In the genomic region with DNA sequence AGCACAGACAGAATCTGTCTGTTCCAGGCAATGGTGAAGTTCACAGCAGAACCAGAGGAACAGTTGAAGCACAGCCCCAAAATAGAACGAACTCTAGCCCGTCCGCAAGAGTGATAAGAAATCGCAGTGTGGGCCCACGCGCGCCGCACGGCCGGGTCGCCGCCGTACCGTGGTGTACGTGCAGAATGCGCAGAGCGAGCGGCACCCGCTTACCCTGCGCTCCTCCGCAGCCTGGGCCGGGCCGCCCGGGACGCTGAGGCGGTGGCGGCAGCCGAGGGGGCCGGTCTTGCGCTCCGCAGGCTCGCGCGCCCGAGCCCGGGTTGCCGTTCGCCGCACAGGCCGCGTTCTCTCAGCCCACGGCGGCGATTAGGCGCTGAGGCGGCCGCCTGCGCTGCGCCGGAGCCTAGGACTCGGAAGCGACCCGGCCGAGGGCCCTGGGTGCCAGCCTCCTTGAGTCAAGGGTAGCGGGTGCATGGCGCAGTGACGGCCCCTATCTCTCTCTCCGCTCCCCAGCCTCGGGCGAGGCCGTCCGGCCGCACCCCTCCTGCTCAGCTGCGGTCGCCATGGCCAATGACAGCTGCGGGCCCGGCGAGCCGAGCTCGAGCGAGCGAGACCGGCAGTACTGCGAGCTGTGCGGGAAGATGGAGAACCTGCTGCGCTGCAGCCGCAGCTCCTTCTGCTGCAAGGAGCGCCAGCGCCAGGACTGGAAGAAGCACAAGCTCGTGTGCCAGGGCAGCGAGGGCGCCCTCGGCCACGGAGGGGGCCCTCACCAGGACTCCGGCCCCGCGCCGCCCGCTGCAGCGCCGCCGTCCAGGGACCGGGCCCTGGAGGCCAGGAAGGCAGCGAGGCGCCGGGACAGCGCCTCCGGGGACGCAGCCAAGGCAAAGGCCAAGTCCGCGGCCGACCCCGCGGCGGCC, we compare ENCODE assay signal across 1 cellular context.
A peak's percentile ranks its signal among the peaks of the same experiment; 100 is the strongest.
TF ChIP-seq lines count a peak whose summit lies in the region.

No MANE protein-coding gene starts in this region.

TF ChIP-seq in HEK293, 187 proteins besides CTCF, POLR2A, EP300 and RAD21 (continued from another document):
- TF ChIP-seq ZNF830 (tag by site-specific recombination; IDR thresholded peaks at IDR 0.05; ENCODE audit: low read depth), result no peak
- TF ChIP-seq, protein P1, sequence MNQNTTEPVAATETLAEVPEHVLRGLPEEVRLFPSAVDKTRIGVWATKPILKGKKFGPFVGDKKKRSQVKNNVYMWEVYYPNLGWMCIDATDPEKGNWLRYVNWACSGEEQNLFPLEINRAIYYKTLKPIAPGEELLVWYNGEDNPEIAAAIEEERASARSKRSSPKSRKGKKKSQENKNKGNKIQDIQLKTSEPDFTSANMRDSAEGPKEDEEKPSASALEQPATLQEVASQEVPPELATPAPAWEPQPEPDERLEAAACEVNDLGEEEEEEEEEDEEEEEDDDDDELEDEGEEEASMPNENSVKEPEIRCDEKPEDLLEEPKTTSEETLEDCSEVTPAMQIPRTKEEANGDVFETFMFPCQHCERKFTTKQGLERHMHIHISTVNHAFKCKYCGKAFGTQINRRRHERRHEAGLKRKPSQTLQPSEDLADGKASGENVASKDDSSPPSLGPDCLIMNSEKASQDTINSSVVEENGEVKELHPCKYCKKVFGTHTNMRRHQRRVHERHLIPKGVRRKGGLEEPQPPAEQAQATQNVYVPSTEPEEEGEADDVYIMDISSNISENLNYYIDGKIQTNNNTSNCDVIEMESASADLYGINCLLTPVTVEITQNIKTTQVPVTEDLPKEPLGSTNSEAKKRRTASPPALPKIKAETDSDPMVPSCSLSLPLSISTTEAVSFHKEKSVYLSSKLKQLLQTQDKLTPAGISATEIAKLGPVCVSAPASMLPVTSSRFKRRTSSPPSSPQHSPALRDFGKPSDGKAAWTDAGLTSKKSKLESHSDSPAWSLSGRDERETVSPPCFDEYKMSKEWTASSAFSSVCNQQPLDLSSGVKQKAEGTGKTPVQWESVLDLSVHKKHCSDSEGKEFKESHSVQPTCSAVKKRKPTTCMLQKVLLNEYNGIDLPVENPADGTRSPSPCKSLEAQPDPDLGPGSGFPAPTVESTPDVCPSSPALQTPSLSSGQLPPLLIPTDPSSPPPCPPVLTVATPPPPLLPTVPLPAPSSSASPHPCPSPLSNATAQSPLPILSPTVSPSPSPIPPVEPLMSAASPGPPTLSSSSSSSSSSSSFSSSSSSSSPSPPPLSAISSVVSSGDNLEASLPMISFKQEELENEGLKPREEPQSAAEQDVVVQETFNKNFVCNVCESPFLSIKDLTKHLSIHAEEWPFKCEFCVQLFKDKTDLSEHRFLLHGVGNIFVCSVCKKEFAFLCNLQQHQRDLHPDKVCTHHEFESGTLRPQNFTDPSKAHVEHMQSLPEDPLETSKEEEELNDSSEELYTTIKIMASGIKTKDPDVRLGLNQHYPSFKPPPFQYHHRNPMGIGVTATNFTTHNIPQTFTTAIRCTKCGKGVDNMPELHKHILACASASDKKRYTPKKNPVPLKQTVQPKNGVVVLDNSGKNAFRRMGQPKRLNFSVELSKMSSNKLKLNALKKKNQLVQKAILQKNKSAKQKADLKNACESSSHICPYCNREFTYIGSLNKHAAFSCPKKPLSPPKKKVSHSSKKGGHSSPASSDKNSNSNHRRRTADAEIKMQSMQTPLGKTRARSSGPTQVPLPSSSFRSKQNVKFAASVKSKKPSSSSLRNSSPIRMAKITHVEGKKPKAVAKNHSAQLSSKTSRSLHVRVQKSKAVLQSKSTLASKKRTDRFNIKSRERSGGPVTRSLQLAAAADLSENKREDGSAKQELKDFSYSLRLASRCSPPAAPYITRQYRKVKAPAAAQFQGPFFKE (tag by site-specific recombination; IDR thresholded peaks at IDR 0.05; ENCODE audit: borderline replicate concordance), result no peak
- peak; percentile 86 for TF ChIP-seq ZFP69B (tag by site-specific recombination; IDR thresholded peaks at IDR 0.05)
- TF ChIP-seq, protein P2, sequence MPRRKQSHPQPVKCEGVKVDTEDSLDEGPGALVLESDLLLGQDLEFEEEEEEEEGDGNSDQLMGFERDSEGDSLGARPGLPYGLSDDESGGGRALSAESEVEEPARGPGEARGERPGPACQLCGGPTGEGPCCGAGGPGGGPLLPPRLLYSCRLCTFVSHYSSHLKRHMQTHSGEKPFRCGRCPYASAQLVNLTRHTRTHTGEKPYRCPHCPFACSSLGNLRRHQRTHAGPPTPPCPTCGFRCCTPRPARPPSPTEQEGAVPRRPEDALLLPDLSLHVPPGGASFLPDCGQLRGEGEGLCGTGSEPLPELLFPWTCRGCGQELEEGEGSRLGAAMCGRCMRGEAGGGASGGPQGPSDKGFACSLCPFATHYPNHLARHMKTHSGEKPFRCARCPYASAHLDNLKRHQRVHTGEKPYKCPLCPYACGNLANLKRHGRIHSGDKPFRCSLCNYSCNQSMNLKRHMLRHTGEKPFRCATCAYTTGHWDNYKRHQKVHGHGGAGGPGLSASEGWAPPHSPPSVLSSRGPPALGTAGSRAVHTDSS (tag by site-specific recombination; IDR thresholded peaks at IDR 0.05), result no peak
- no peak for TF ChIP-seq ZNF529 (tag by site-specific recombination; IDR thresholded peaks at IDR 0.05; ENCODE audit: insufficient replicate concordance)
- TF ChIP-seq, protein P3, sequence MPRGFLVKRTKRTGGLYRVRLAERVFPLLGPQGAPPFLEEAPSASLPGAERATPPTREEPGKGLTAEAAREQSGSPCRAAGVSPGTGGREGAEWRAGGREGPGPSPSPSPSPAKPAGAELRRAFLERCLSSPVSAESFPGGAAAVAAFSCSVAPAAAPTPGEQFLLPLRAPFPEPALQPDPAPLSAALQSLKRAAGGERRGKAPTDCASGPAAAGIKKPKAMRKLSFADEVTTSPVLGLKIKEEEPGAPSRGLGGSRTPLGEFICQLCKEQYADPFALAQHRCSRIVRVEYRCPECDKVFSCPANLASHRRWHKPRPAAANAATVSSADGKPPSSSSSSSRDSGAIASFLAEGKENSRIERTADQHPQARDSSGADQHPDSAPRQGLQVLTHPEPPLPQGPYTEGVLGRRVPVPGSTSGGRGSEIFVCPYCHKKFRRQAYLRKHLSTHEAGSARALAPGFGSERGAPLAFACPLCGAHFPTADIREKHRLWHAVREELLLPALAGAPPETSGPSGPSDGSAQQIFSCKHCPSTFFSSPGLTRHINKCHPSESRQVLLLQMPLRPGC (tag by site-specific recombination; IDR thresholded peaks at IDR 0.05), result no peak
- TF ChIP-seq ZNF121 (tag by site-specific recombination; IDR thresholded peaks at IDR 0.05), result peak; percentile 56; the same call in 1 of the 2 replicates
- TF ChIP-seq ZNF24 (tag by site-specific recombination; IDR thresholded peaks at IDR 0.05), result no peak
- TF ChIP-seq, protein P4, sequence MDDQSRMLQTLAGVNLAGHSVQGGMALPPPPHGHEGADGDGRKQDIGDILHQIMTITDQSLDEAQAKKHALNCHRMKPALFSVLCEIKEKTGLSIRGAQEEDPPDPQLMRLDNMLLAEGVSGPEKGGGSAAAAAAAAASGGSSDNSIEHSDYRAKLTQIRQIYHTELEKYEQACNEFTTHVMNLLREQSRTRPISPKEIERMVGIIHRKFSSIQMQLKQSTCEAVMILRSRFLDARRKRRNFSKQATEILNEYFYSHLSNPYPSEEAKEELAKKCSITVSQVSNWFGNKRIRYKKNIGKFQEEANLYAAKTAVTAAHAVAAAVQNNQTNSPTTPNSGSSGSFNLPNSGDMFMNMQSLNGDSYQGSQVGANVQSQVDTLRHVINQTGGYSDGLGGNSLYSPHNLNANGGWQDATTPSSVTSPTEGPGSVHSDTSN (CRISPR knock-in tag; IDR thresholded peaks at IDR 0.05), result peak; percentile 76
- TF ChIP-seq, protein P5, sequence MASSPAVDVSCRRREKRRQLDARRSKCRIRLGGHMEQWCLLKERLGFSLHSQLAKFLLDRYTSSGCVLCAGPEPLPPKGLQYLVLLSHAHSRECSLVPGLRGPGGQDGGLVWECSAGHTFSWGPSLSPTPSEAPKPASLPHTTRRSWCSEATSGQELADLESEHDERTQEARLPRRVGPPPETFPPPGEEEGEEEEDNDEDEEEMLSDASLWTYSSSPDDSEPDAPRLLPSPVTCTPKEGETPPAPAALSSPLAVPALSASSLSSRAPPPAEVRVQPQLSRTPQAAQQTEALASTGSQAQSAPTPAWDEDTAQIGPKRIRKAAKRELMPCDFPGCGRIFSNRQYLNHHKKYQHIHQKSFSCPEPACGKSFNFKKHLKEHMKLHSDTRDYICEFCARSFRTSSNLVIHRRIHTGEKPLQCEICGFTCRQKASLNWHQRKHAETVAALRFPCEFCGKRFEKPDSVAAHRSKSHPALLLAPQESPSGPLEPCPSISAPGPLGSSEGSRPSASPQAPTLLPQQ (tag by site-specific recombination; IDR thresholded peaks at IDR 0.05), result peak; percentile 96
- no peak for TF ChIP-seq HOXC10 (CRISPR knock-in tag; IDR thresholded peaks at IDR 0.05)
- 0 out of 2 replicates have a peak, but pooled peaks have one; percentile 36 for TF ChIP-seq ZNF596 (tag by site-specific recombination; IDR thresholded peaks at IDR 0.05)
- TF ChIP-seq ZNF660 (tag by site-specific recombination; IDR thresholded peaks at IDR 0.05), result peak; percentile 68
- TF ChIP-seq GLIS2 (tag by site-specific recombination; IDR thresholded peaks at IDR 0.05), result peak; percentile 64
- TF ChIP-seq RBAK (tag by site-specific recombination; IDR thresholded peaks at IDR 0.05), result no peak
- TF ChIP-seq KLF7 (tag by site-specific recombination; IDR thresholded peaks at IDR 0.05; ENCODE audit: borderline replicate concordance), result peak; percentile 32; the same call in 1 of the 2 replicates
- TF ChIP-seq ZNF621 (tag by site-specific recombination; IDR thresholded peaks at IDR 0.05), result no peak
- 0 out of 2 replicates have a peak, but pooled peaks have one; percentile 22 for TF ChIP-seq KLF9 (tag by site-specific recombination; IDR thresholded peaks at IDR 0.05; ENCODE audit: low read depth)
- TF ChIP-seq ZBTB48 (tag by site-specific recombination; IDR thresholded peaks at IDR 0.05), result peak; percentile 95
- TF ChIP-seq KLF16 (tag by site-specific recombination; IDR thresholded peaks at IDR 0.05), result no peak
- no peak for TF ChIP-seq ZNF16 (tag by site-specific recombination; IDR thresholded peaks at IDR 0.05; ENCODE audit: low read depth)
- TF ChIP-seq, protein P6, sequence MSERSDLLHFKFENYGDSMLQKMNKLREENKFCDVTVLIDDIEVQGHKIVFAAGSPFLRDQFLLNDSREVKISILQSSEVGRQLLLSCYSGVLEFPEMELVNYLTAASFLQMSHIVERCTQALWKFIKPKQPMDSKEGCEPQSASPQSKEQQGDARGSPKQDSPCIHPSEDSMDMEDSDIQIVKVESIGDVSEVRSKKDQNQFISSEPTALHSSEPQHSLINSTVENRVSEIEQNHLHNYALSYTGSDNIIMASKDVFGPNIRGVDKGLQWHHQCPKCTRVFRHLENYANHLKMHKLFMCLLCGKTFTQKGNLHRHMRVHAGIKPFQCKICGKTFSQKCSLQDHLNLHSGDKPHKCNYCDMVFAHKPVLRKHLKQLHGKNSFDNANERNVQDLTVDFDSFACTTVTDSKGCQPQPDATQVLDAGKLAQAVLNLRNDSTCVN (tag by site-specific recombination; optimal IDR thresholded peaks at IDR 0.05), result peak; percentile 96
- no peak for TF ChIP-seq ZNF37A (tag by site-specific recombination; IDR thresholded peaks at IDR 0.05)
- TF ChIP-seq SP2 (tag by site-specific recombination; IDR thresholded peaks at IDR 0.05), result 0 out of 2 replicates have a peak, but pooled peaks have one; percentile 9
- peak; percentile 47; the same call in 1 of the 2 replicates for TF ChIP-seq ZBTB17 (tag by site-specific recombination; IDR thresholded peaks at IDR 0.05)
- no peak for TF ChIP-seq MZF1 (tag by site-specific recombination; IDR thresholded peaks at IDR 0.05; ENCODE audit: borderline replicate concordance)
- TF ChIP-seq ZNF501 (tag by site-specific recombination; IDR thresholded peaks at IDR 0.05), result peak; percentile 75; the same call in 1 of the 2 replicates
- TF ChIP-seq, protein P7, sequence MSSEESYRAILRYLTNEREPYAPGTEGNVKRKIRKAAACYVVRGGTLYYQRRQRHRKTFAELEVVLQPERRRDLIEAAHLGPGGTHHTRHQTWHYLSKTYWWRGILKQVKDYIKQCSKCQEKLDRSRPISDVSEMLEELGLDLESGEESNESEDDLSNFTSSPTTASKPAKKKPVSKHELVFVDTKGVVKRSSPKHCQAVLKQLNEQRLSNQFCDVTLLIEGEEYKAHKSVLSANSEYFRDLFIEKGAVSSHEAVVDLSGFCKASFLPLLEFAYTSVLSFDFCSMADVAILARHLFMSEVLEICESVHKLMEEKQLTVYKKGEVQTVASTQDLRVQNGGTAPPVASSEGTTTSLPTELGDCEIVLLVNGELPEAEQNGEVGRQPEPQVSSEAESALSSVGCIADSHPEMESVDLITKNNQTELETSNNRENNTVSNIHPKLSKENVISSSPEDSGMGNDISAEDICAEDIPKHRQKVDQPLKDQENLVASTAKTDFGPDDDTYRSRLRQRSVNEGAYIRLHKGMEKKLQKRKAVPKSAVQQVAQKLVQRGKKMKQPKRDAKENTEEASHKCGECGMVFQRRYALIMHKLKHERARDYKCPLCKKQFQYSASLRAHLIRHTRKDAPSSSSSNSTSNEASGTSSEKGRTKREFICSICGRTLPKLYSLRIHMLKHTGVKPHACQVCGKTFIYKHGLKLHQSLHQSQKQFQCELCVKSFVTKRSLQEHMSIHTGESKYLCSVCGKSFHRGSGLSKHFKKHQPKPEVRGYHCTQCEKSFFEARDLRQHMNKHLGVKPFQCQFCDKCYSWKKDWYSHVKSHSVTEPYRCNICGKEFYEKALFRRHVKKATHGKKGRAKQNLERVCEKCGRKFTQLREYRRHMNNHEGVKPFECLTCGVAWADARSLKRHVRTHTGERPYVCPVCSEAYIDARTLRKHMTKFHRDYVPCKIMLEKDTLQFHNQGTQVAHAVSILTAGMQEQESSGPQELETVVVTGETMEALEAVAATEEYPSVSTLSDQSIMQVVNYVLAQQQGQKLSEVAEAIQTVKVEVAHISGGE (tag by site-specific recombination; conservative IDR thresholded peaks at IDR 0.05; ENCODE audit: low read depth), result peak; percentile 58
- TF ChIP-seq ZEB2 (tag by site-specific recombination; IDR thresholded peaks at IDR 0.05), result no peak
- TF ChIP-seq ZNF792 (tag by site-specific recombination; IDR thresholded peaks at IDR 0.05), result no peak
- TF ChIP-seq KLF8 (tag by site-specific recombination; IDR thresholded peaks at IDR 0.05), result peak; percentile 38; the same call in 1 of the 2 replicates
